ENCODE assay signal across 23 cellular contexts in the genomic region with DNA sequence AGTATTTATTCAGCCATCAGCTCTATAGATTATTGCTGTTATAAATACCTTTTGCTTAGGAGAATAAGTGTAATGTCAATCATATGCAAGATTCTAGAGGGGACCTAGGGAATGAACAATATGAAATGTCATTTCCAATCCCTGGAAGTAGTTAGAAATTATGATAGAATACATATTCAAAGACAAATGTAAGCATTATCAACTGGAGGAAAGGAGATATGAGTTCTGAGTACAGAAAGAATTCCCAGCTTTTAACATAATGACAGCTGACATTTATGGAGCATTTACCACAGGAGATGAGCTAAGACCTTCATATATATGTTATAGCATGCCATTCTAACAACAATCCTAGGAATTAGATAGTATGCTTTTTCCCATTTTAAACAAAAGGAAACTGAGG.
"Had no signal": no experiment of that assay in that cellular context is flagged by ENCODE, and none has a peak within 500 bp of the region (broad histone marks: within the 10 kb centered on the region; RNA-seq: fewer than 3 reads in every experiment).

No MANE protein-coding gene starts in this region.

- H3K9me3 ChIP-seq: colonic mucosa, esophagus muscularis mucosa, esophagus squamous epithelium, gastrocnemius medialis, gastroesophageal sphincter, heart left ventricle, heart right ventricle had no signal

- H3K27ac ChIP-seq: colonic mucosa, coronary artery, epithelial cell of prostate, esophagus muscularis mucosa, esophagus squamous epithelium, foreskin keratinocyte, gastroesophageal sphincter, heart left ventricle, heart right ventricle had no signal

- H3K36me3 ChIP-seq: colonic mucosa, esophagus squamous epithelium, gastrocnemius medialis, gastroesophageal sphincter, heart right ventricle had no signal

- H3K4me1 ChIP-seq: colonic mucosa, foreskin keratinocyte had no signal

- H3K27me3 ChIP-seq: colonic mucosa, esophagus muscularis mucosa, esophagus squamous epithelium, gastrocnemius medialis, gastroesophageal sphincter, heart left ventricle, heart right ventricle had no signal

- H3K4me3 ChIP-seq: colonic mucosa, coronary artery, esophagus muscularis mucosa, esophagus squamous epithelium, gastrocnemius medialis, gastroesophageal sphincter, heart left ventricle, heart right ventricle had no signal

- ATAC-seq: effector memory CD8-positive, alpha-beta T cell; esophagus mucosa; foreskin keratinocyte; gastrocnemius medialis; gastroesophageal sphincter; heart left ventricle; heart right ventricle had no signal

- DNase-seq: colonic mucosa; cortex of kidney; dermis blood vessel endothelial cell; effector CD4-positive, alpha-beta T cell; effector CD8-positive, alpha-beta T cell; effector memory CD4-positive, alpha-beta T cell; effector memory CD8-positive, alpha-beta T cell; endodermal cell; erythroblast; esophagus squamous epithelium; foreskin fibroblast; foreskin keratinocyte; foreskin melanocyte; gastrocnemius medialis; glutamatergic neuron; head of caudate nucleus; heart left ventricle; heart right ventricle had no signal
